Comparison of ENCODE assay signal across 26 cellular contexts in genomic region chr17:21124096-21124495, GRCh38. TPM values are rescaled to one million over a fixed set of nuclear protein-coding genes. Genes with fewer than 3 reads are reported as not detected.
DNase-seq lines count a peak whose midpoint lies in the region; ATAC-seq and TF ChIP-seq lines count a peak whose summit lies in the region.
"Had no signal": no experiment of that assay in that cellular context is flagged by ENCODE, and none has a peak within 500 bp of the region (broad histone marks: within the 10 kb centered on the region; RNA-seq: fewer than 3 reads in every experiment).

No MANE protein-coding gene starts in this region.

- H3K4me1 Mint-ChIP-seq in CD14-positive monocyte (peaks cover 61% of the 10 kb centered on the region), endothelial cell (ENCODE audit: unreplicated experiment) (peaks cover 39% of the 10 kb centered on the region)
- H3K4me1 Mint-ChIP-seq in activated T-cell treated with anti-CD3 and anti-CD28 coated beads, Interleukin-2, amount 50 U/mL, for 24 hours (ENCODE audit: low read depth): peaks cover 38% of the 10 kb centered on the region

- no peaks in the 10 kb centered on the region for H3K9me3 ChIP-seq in HUES48 (ENCODE audit: control insufficient read depth, insufficient read depth, low read length)
- H3K9me3 ChIP-seq: gastroesophageal sphincter, left ventricle myocardium inferior, Peyer's patch, psoas muscle, SJCRH30, testis had no signal

- no peak for TF ChIP-seq CTCF in CD14-positive monocyte (IDR thresholded peaks at IDR 0.05)
- no peak for TF ChIP-seq CTCF in endothelial cell (IDR thresholded peaks at IDR 0.05; ENCODE audit: unreplicated experiment)

- H3K4me3 Mint-ChIP-seq in CD14-positive monocyte (peak overlapping the region; percentile 35 to 41), endothelial cell (ENCODE audit: unreplicated experiment) (no peak overlapping the region)
- no peak overlapping the region for H3K4me3 Mint-ChIP-seq in activated T-cell treated with anti-CD3 and anti-CD28 coated beads, Interleukin-2, amount 50 U/mL, for 24 hours
- H3K4me3 Mint-ChIP-seq: activated CD8-positive, alpha-beta T cell treated with anti-CD3 and anti-CD28 coated beads, Interleukin-2, amount 10 ng/mL, durations not matched to agents 7 days and 5 days; activated naive CD8-positive, alpha-beta T cell treated with anti-CD3 and anti-CD28 coated beads for 36 hours had no signal

- intact Hi-C loops in CD14-positive monocyte (cut with micrococcal nuclease): loop anchor here (10.0 kb wide), 4 partner anchors 51 to 391 kb away; partner anchors contain the start of genes MAP2K3 (in 1 of the 2) and NATD1 (in 1 of the 2)

- no peak for DNase-seq in CD14-positive monocyte (ENCODE audit: low spot score)
- peak; percentile 9 for DNase-seq in RPMI8226
- DNase-seq in endothelial cell (ENCODE audit: low spot score): no peak
- DNase-seq in GDM1 (lab: John Stamatoyannopoulos, UW): no peak
- DNase-seq in DMS153 treated with DMSO at 0.1 percent for 48 hours (lab: John Stamatoyannopoulos, UW; ENCODE audit: unreplicated experiment): no peak
- DNase-seq in activated T-cell treated with anti-CD3 and anti-CD28 coated beads, Interleukin-2, amount 50 U/mL, for 24 hours: no peak
- DNase-seq: activated CD4-positive, CD25-positive, alpha-beta regulatory T cell treated with anti-CD3 and anti-CD28 coated beads, Interleukin-2, amount 50 U/mL, for 72 hours; activated CD8-positive, alpha-beta T cell treated with anti-CD3 and anti-CD28 coated beads, Interleukin-2, amount 10 ng/mL, durations not matched to agents 7 days and 5 days; activated effector memory CD4-positive, alpha-beta T cell treated with Interleukin-2 at 50 U/mL for 16 hours; activated naive CD8-positive, alpha-beta T cell treated with anti-CD3 and anti-CD28 coated beads for 36 hours; EL; HCEC 1CT; left ventricle myocardium inferior; NCI-H1092; NCI-H187 treated with DMSO at 0.1 percent for 48 hours; NCI-H524 treated with DMSO at 0.1 percent for 48 hours; NK-92 treated with Interleukin-12 subunit alpha and Interleukin-12 subunit beta, amount 100 ng/mL, for 24 hours; Peyer's patch; psoas muscle; stimulated activated naive CD8-positive, alpha-beta T cell treated with anti-CD3 and anti-CD28 coated beads, Interleukin-15, Interleukin-2, amounts not matched to agents 100 U/mL and 50 U/mL, for 24 hours; testis had no signal

- H3K27me3 Mint-ChIP-seq in CD14-positive monocyte (ENCODE audit: low read depth in 3 of 3) (peaks cover 0 to 1% (median 1%) of the 10 kb centered on the region in 3 donors), endothelial cell (ENCODE audit: unreplicated experiment) (peaks cover 6% of the 10 kb centered on the region)
- no peaks in the 10 kb centered on the region for H3K27me3 Mint-ChIP-seq in activated T-cell treated with anti-CD3 and anti-CD28 coated beads, Interleukin-2, amount 50 U/mL, for 24 hours

- no peaks in the 10 kb centered on the region for H3K27me3 ChIP-seq in HUES48 (ENCODE audit: control insufficient read depth, insufficient read depth, low read length)
- H3K27me3 ChIP-seq: Peyer's patch, testis had no signal

- H3K27ac Mint-ChIP-seq in CD14-positive monocyte (peak overlapping the region; percentile 83 to 99 (median 89)), endothelial cell (ENCODE audit: unreplicated experiment) (peak overlapping the region; percentile 83)
- H3K27ac Mint-ChIP-seq in activated T-cell treated with anti-CD3 and anti-CD28 coated beads, Interleukin-2, amount 50 U/mL, for 24 hours: no peak overlapping the region
- H3K27ac Mint-ChIP-seq: activated CD8-positive, alpha-beta T cell treated with anti-CD3 and anti-CD28 coated beads, Interleukin-2, amount 10 ng/mL, durations not matched to agents 7 days and 5 days; activated naive CD8-positive, alpha-beta T cell treated with anti-CD3 and anti-CD28 coated beads for 36 hours had no signal

- ATAC-seq in GM18858 (IDR thresholded peaks at IDR 0.05; ENCODE audit: unreplicated experiment): no peak
- ATAC-seq: activated CD8-positive, alpha-beta T cell treated with anti-CD3 and anti-CD28 coated beads, Interleukin-2, amount 10 ng/mL, durations not matched to agents 7 days and 5 days; gastroesophageal sphincter; psoas muscle; stimulated activated naive CD8-positive, alpha-beta T cell treated with anti-CD3 and anti-CD28 coated beads, Interleukin-15, Interleukin-2, amounts not matched to agents 100 U/mL and 50 U/mL, for 24 hours had no signal

- H3K36me3 ChIP-seq in HUES48 (ENCODE audit: control insufficient read depth, insufficient read depth, low read length): no peaks in the 10 kb centered on the region
- H3K36me3 ChIP-seq: gastroesophageal sphincter, left ventricle myocardium inferior, Peyer's patch, SJCRH30 had no signal

- H3K9me3 Mint-ChIP-seq in CD14-positive monocyte (no peaks in the 10 kb centered on the region), endothelial cell (ENCODE audit: unreplicated experiment) (no peaks in the 10 kb centered on the region)
- H3K9me3 Mint-ChIP-seq in activated T-cell treated with anti-CD3 and anti-CD28 coated beads, Interleukin-2, amount 50 U/mL, for 24 hours: no peaks in the 10 kb centered on the region
- H3K9me3 Mint-ChIP-seq: activated naive CD8-positive, alpha-beta T cell treated with anti-CD3 and anti-CD28 coated beads for 36 hours had no signal

- H3K4me1 ChIP-seq in HUES48 (ENCODE audit: control insufficient read depth, insufficient read depth, low read length): peaks cover 10% of the 10 kb centered on the region; the same call in 1 of the 2 replicates

- no peak overlapping the region for H3K4me3 ChIP-seq in HUES48 (ENCODE audit: low read depth, low read length)
- H3K4me3 ChIP-seq: gastroesophageal sphincter, left ventricle myocardium inferior, Peyer's patch, psoas muscle, SJCRH30, testis had no signal

- peak overlapping the region; percentile 5 for H3K27ac ChIP-seq in HUES48 (ENCODE audit: low read depth, low read length)
- H3K27ac ChIP-seq: C4-2B, gastroesophageal sphincter, left ventricle myocardium inferior, Peyer's patch, psoas muscle, SJCRH30, testis had no signal

- no peak overlapping the region for H3K9ac ChIP-seq in HUES48 (ENCODE audit: low read depth, low read length)

- no peaks in the 10 kb centered on the region for H3K36me3 Mint-ChIP-seq in CD14-positive monocyte
- H3K36me3 Mint-ChIP-seq in endothelial cell (ENCODE audit: low read depth, unreplicated experiment): no peaks in the 10 kb centered on the region
- peaks cover 14% of the 10 kb centered on the region for H3K36me3 Mint-ChIP-seq in activated T-cell treated with anti-CD3 and anti-CD28 coated beads, Interleukin-2, amount 50 U/mL, for 24 hours (ENCODE audit: low read depth)

RNA-seq across cellular contexts. Expression of gene DHRS7B, which starts 2.7 kb away (rescaled TPM):
- 10 to 100 TPM; 33.9 to 37.8 TPM for polyA plus RNA-seq in CD14-positive monocyte
- 31.0 TPM for total RNA-seq in endothelial cell (ENCODE audit: unreplicated experiment)

Comparison
In these comparisons a context has a peak if more than half of its experiments do, and no peak if none do; other contexts are left out.
1. H3K4me3 Mint-ChIP-seq: peak in CD14-positive monocyte (2 of 2); none in endothelial cell (single experiment) and activated T-cell treated with anti-CD3 and anti-CD28 coated beads, Interleukin-2, amount 50 U/mL, for 24 hours (single experiment).